ENCODE assay signal across 12 cellular contexts in genomic region chr3:44238889-44239288, GRCh38. TPM values are rescaled to one million over a fixed set of nuclear protein-coding genes. Genes with fewer than 3 reads are reported as not detected.
"Had no signal": no experiment of that assay in that cellular context is flagged by ENCODE, and none has a peak within 500 bp of the region (broad histone marks: within the 10 kb centered on the region; RNA-seq: fewer than 3 reads in every experiment).

No MANE protein-coding gene starts in this region.

- H3K36me3 ChIP-seq: HAP-1 had no signal

- H3K9me3 ChIP-seq: HAP-1 had no signal

- H3K9me3 Mint-ChIP-seq: GM23338, H9, HFFc6 had no signal

- H3K27ac ChIP-seq: GM23248 had no signal

- H3K27ac Mint-ChIP-seq: GM23338, H9, HFFc6 had no signal

- H3K4me1 ChIP-seq: HAP-1 had no signal

- H3K9ac ChIP-seq: GM23248 had no signal

- ATAC-seq: GM23338, HCT116 had no signal

- H2AFZ ChIP-seq: GM23248, GM23338 had no signal

- DNase-seq: GM23248, GOT3, H7, H9, HCEC 1CT, HFFc6 had no signal

- H3K4me3 Mint-ChIP-seq: GM23338, H9, HFFc6 had no signal

- FAIRE-seq: H1, H54 had no signal

- H3K4me2 ChIP-seq: GM23338 had no signal

- H3K4me3 ChIP-seq: GM23248, GM23338, HAP-1 had no signal

RNA-seq across cellular contexts. Expression of gene TOPAZ1, which starts 2.8 kb away (rescaled TPM):
- total RNA-seq: GM23248, GM23338, H1, H4, H7, H9, HFFc6 had no signal
- polyA plus RNA-seq: GM23248, GM23338, H1 had no signal
